1 cellular context compared by ENCODE assay signal in genomic region chr2:134677866-134678774, GRCh38.
A peak's percentile ranks its signal among the peaks of the same experiment; 100 is the strongest.
TF ChIP-seq lines count a peak whose summit lies in the region.

No MANE protein-coding gene starts in this region.

TF ChIP-seq in WTC11, 78 proteins besides CTCF, POLR2A, EP300 and RAD21 (continued from another document):
- TF ChIP-seq CDX4 (CRISPR knock-in tag; IDR thresholded peaks at IDR 0.05; ENCODE audit: borderline replicate concordance) = no peak
- no peak for TF ChIP-seq E2F1 (CRISPR knock-in tag; IDR thresholded peaks at IDR 0.05)
- TF ChIP-seq ZBTB21 (CRISPR knock-in tag; IDR thresholded peaks at IDR 0.05; ENCODE audit: borderline replicate concordance) = no peak
- TF ChIP-seq ELF4 (CRISPR knock-in tag; IDR thresholded peaks at IDR 0.05; ENCODE audit: low read depth) = no peak
- TF ChIP-seq ATF1 (CRISPR knock-in tag; IDR thresholded peaks at IDR 0.05) = no peak
- TF ChIP-seq ARID4B (CRISPR knock-in tag; IDR thresholded peaks at IDR 0.05; ENCODE audit: borderline replicate concordance) = no peak
- TF ChIP-seq MAX (CRISPR knock-in tag; IDR thresholded peaks at IDR 0.05) = peak; percentile 58
- TF ChIP-seq ZSCAN18 (CRISPR knock-in tag; IDR thresholded peaks at IDR 0.05) = no peak
- TF ChIP-seq TEAD1 (CRISPR knock-in tag; IDR thresholded peaks at IDR 0.05) = 0 out of 2 replicates have a peak, but pooled peaks have one; percentile 30
